In the genomic region with DNA sequence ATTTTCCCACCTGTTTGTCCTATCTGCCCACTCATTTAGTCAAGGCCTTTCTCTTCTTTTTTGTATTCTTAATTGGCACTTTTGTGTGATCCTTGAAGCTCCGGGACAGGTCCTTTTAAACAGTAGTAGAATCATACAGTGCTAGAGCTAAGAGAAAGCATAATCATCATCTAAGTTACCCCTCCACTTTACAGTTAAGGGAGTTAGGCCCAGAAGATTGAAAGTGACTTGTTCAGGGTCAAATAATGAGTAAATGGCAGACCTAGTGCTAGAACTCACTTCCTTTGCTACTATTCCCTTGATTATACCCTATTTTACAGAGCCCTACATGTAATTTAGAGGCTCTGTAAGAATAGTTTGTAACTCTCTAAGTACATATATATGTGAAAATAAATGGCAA, we compare ENCODE assay signal across 10 cellular contexts. TPM values are rescaled to one million over a fixed set of nuclear protein-coding genes. Genes with fewer than 3 reads are reported as not detected.
A peak's percentile ranks its signal among the peaks of the same experiment; 100 is the strongest.
DNase-seq lines count a peak whose midpoint lies in the region; ATAC-seq and TF ChIP-seq lines count a peak whose summit lies in the region.
"Had no signal": no experiment of that assay in that cellular context is flagged by ENCODE, and none has a peak within 500 bp of the region (broad histone marks: within the 10 kb centered on the region; RNA-seq: fewer than 3 reads in every experiment).

No MANE protein-coding gene starts in this region.

- H3K4me1 Mint-ChIP-seq in activated CD4-positive, alpha-beta T cell treated with anti-CD3 and anti-CD28 coated beads, Interleukin-2, amount 10 ng/mL, durations not matched to agents 24 days and 14 days = peaks cover 40% of the 10 kb centered on the region

- TF ChIP-seq RAD21 in SK-N-SH (IDR thresholded peaks at IDR 0.05; ENCODE audit: low read length) (no peak), liver (IDR thresholded peaks at IDR 0.05) (no peak)

- H3K9ac ChIP-seq in SK-N-SH (peak overlapping the region; percentile 98; the same call in 1 of the 2 replicates), liver (ENCODE audit: low read depth in 1 of 2, low read length in 2 of 2) (peak overlapping the region in 1 of 2 donors; percentile 99)

- H4K20me1 ChIP-seq in SK-N-SH (ENCODE audit: insufficient read depth) = peaks cover 65% of the 10 kb centered on the region

- H3K9me3 ChIP-seq in SK-N-SH (no peaks in the 10 kb centered on the region), liver (ENCODE audit: control insufficient read depth in 4 of 4, low read length in 3 of 4) (no peaks in the 10 kb centered on the region), tibial artery (no peaks in the 10 kb centered on the region)

- H3K27ac Mint-ChIP-seq in activated CD4-positive, alpha-beta T cell treated with anti-CD3 and anti-CD28 coated beads, Interleukin-2, amount 10 ng/mL, durations not matched to agents 24 days and 14 days = no peak overlapping the region

- TF ChIP-seq CTCF in SK-N-SH (IDR thresholded peaks at IDR 0.05) = no peak
- TF ChIP-seq CTCF in astrocyte of the cerebellum (IDR thresholded peaks at IDR 0.05; ENCODE audit: low read depth, low read length, missing control alignments) = no peak
- TF ChIP-seq CTCF in liver (IDR thresholded peaks at IDR 0.05; ENCODE audit: low read depth, low read length, missing input control) = no peak
- no peak for TF ChIP-seq CTCF in tibial artery (IDR thresholded peaks at IDR 0.05)

- DNase-seq in SK-N-SH (no peak), astrocyte of the cerebellum (ENCODE audit: low read depth) (no peak), tibial artery (no peak), SW 1271 (lab: John Stamatoyannopoulos, UW) (no peak)
- DNase-seq in activated CD4-positive, alpha-beta T cell treated with anti-CD3 and anti-CD28 coated beads, Interleukin-2, amount 10 ng/mL, durations not matched to agents 24 days and 14 days = no peak
- DNase-seq: 8988T, cerebellar nuclear complex had no signal

- intact Hi-C loops in tibial artery (cut with DNase I; ENCODE audit: low total_unique reads) = no loop called here
- intact Hi-C loops in activated CD4-positive, alpha-beta T cell treated with anti-CD3 and anti-CD28 coated beads, Interleukin-2, amount 10 ng/mL, durations not matched to agents 24 days and 14 days (cut with micrococcal nuclease) = loop anchor here (5.0 to 10.0 kb wide), 5 partner anchors 53 to 1537 kb away; partner anchors contain the start of genes ADM, GALNT18 and ZBED5

- in situ Hi-C loops in astrocyte of the cerebellum (cut with HindIII; ENCODE audit: low sequenced_read_pairs) = no loop called here

- H2AFZ ChIP-seq in SK-N-SH (ENCODE audit: low read depth) = no peak overlapping the region

- WGBS in SK-N-SH (ENCODE audit: low lambda C conversion rate) = 42% methylated on average over 1 of the region's 1 CpG
- WGBS in liver = 83% methylated on average over 1 of the region's 1 CpG

- CTCF ChIA-PET in SK-N-SH (lab: Yijun Ruan, JAX) = interaction anchor here (1.0 kb wide), 1 partner anchor 56 kb away, joined by 3 read pairs; no protein-coding TSS in a partner anchor

- no peak overlapping the region for H3K4me3 Mint-ChIP-seq in activated CD4-positive, alpha-beta T cell treated with anti-CD3 and anti-CD28 coated beads, Interleukin-2, amount 10 ng/mL, durations not matched to agents 24 days and 14 days

- peak overlapping the region; percentile 80 for H3K4me2 ChIP-seq in SK-N-SH

- peaks cover 43% of the 10 kb centered on the region for H3F3A ChIP-seq in SK-N-SH (replicated peaks; ENCODE audit: insufficient read depth)

- H3K9me2 ChIP-seq in SK-N-SH = no peaks in the 10 kb centered on the region

- peaks cover 74% of the 10 kb centered on the region for H3K79me2 ChIP-seq in SK-N-SH (ENCODE audit: insufficient read depth)

- peak overlapping the region; percentile 90 to 94; a peak in 3 of 4 replicates for H3K4me3 ChIP-seq in SK-N-SH (ENCODE audit: low read depth in 2 of 2, low read length in 1 of 2)
- H3K4me3 ChIP-seq in astrocyte of the cerebellum (ENCODE audit: low read depth, low read length) = peak overlapping the region; percentile 72
- H3K4me3 ChIP-seq in liver (ENCODE audit: low read depth in 1 of 3, low read length in 3 of 3) = no peak overlapping the region
- peak overlapping the region; percentile 59 to 72 for H3K4me3 ChIP-seq in tibial artery

- H3K9me3 Mint-ChIP-seq in activated CD4-positive, alpha-beta T cell treated with anti-CD3 and anti-CD28 coated beads, Interleukin-2, amount 10 ng/mL, durations not matched to agents 24 days and 14 days = no peaks in the 10 kb centered on the region

- H3K27ac ChIP-seq in SK-N-SH (ENCODE audit: low read depth in 2 of 2, low read length in 1 of 2) (peak overlapping the region; percentile 22 to 97), liver (ENCODE audit: low read depth in 1 of 2, low read length in 2 of 2) (peak overlapping the region; percentile 100), tibial artery (peak overlapping the region; percentile 96 to 100)

- H3K4me1 ChIP-seq in SK-N-SH (ENCODE audit: control insufficient read depth in 1 of 2, insufficient read depth in 2 of 2, low read depth in 1 of 2, low read length in 1 of 2) (peaks cover 23 to 24% of the 10 kb centered on the region in 2 experiments), liver (ENCODE audit: control insufficient read depth in 4 of 4, insufficient read depth in 4 of 4, low read length in 3 of 4) (peaks cover 11 to 32% (median 15%) of the 10 kb centered on the region in 4 donors), tibial artery (peaks cover 0 to 64% (median 34%) of the 10 kb centered on the region in 4 donors)

- POLR2A ChIA-PET in SK-N-SH (lab: Yijun Ruan, JAX) = no interaction called here

- peaks cover 3% of the 10 kb centered on the region for H3K27me3 Mint-ChIP-seq in activated CD4-positive, alpha-beta T cell treated with anti-CD3 and anti-CD28 coated beads, Interleukin-2, amount 10 ng/mL, durations not matched to agents 24 days and 14 days

- no peak for ATAC-seq in SK-N-SH treated with all-trans-retinoic acid at 6 μM for 48 hours
- ATAC-seq in HG02571 (IDR thresholded peaks at IDR 0.05; ENCODE audit: unreplicated experiment) = no peak

- peaks cover 5% of the 10 kb centered on the region for H3K36me3 Mint-ChIP-seq in activated CD4-positive, alpha-beta T cell treated with anti-CD3 and anti-CD28 coated beads, Interleukin-2, amount 10 ng/mL, durations not matched to agents 24 days and 14 days (ENCODE audit: low read depth)

- TF ChIP-seq EP300 in SK-N-SH (IDR thresholded peaks at IDR 0.05; ENCODE audit: borderline replicate concordance in 1 of 2, low read depth in 1 of 2, low read length in 1 of 2) = no peak

- no peaks in the 10 kb centered on the region for H3K27me3 ChIP-seq in SK-N-SH (ENCODE audit: insufficient read depth)
- H3K27me3 ChIP-seq in liver (ENCODE audit: control insufficient read depth in 4 of 4, insufficient read depth in 4 of 4, low read length in 3 of 4) = no peaks in the 10 kb centered on the region
- H3K27me3 ChIP-seq in tibial artery = no peaks in the 10 kb centered on the region

- H3K36me3 ChIP-seq in SK-N-SH (replicated peaks in 1 of 2; ENCODE audit: control insufficient read depth in 1 of 2, insufficient read depth in 2 of 2, low read length in 1 of 2) (no peaks in the 10 kb centered on the region), liver (ENCODE audit: control insufficient read depth in 4 of 4, insufficient read depth in 3 of 4, low read depth in 1 of 4, low read length in 3 of 4) (no peaks in the 10 kb centered on the region), tibial artery (no peaks in the 10 kb centered on the region)

TF ChIP-seq in SK-N-SH, 30 proteins besides CTCF, POLR2A, EP300 and RAD21 (continues in another document):
- no peak for TF ChIP-seq FOXM1 (IDR thresholded peaks at IDR 0.05; ENCODE audit: low read depth)
- no peak for TF ChIP-seq RXRA (IDR thresholded peaks at IDR 0.05; ENCODE audit: borderline replicate concordance, low read depth)

TF ChIP-seq in SK-N-SH treated with all-trans-retinoic acid at 6 μM for 48 hours, 23 proteins besides CTCF, POLR2A, EP300 and RAD21 (continues in another document):
- TF ChIP-seq ESRRG (CRISPR knock-in tag; IDR thresholded peaks at IDR 0.05) (no peak), ARNTL (CRISPR knock-in tag; IDR thresholded peaks at IDR 0.05; ENCODE audit: borderline replicate concordance, low read depth) (no peak), ISL1 (CRISPR knock-in tag; IDR thresholded peaks at IDR 0.05) (no peak), ZFP30 (CRISPR knock-in tag; IDR thresholded peaks at IDR 0.05) (no peak), RARB (CRISPR knock-in tag; IDR thresholded peaks at IDR 0.05) (no peak), ZNF70 (CRISPR knock-in tag; IDR thresholded peaks at IDR 0.05) (no peak), GLIS3 (CRISPR knock-in tag; IDR thresholded peaks at IDR 0.05) (no peak)

TF ChIP-seq in liver, 16 proteins besides CTCF, POLR2A, EP300 and RAD21:
- TF ChIP-seq JUND (IDR thresholded peaks at IDR 0.05) (no peak), FOXA1 (IDR thresholded peaks at IDR 0.05) (no peak), YY1 (IDR thresholded peaks at IDR 0.05) (no peak)
- TF ChIP-seq, protein P1, sequence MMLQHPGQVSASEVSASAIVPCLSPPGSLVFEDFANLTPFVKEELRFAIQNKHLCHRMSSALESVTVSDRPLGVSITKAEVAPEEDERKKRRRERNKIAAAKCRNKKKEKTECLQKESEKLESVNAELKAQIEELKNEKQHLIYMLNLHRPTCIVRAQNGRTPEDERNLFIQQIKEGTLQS (IDR thresholded peaks at IDR 0.05) = no peak

RNA-seq across cellular contexts. Expression of gene USP47, which starts 2.5 kb away (rescaled TPM):
- polyA plus RNA-seq in SK-N-SH (2012; rRNA removed) (10.3 and 13.3 TPM in 2 replicates), liver (10 to 100 TPM; 14.9 to 26.3 TPM)
- polyA plus RNA-seq in SK-N-SH (2012; cell fraction: cytosol; rRNA removed) = 12.9 and 14.2 TPM in 2 replicates
- 14.1 and 28.0 TPM in 2 replicates for polyA plus RNA-seq in SK-N-SH (2012; cell fraction: nucleus; rRNA removed)
- total RNA-seq in liver = 10 to 100 TPM; 38.2 to 55.1 TPM
- 51.9 and 54.0 TPM in 2 replicates for total RNA-seq in activated CD4-positive, alpha-beta T cell treated with anti-CD3 and anti-CD28 coated beads, Interleukin-2, amount 10 ng/mL, durations not matched to agents 24 days and 14 days

Comparison
In these comparisons a context has a peak if more than half of its experiments do, and no peak if none do; other contexts are left out.
1. H3K4me3 ChIP-seq: peak in SK-N-SH (2 of 2), astrocyte of the cerebellum (single experiment) and tibial artery (2 of 2); none in liver (0 of 3).
2. Peak in every context shown above with its lines, with median percentiles within 50 percentile points of each other: H3K27ac ChIP-seq.